In the genomic region with DNA sequence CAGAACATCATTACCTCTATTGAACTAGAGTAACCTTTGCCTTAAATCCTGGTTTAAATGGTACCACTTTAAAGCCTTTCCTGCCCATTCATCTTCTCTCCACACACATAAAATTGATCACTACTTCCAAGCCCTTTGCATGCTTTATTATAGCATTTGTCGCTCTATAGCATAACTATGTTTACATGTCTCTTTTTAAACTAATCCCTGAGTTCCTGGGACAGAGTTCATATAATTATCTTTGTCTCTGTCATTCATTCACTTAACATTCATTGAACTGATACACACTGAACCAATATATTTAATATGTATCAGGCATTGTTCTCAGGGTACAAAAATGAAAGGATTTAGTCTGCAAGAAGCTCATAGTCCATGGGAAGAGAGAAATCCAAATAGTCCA, we compare ENCODE assay signal across 19 cellular contexts.
"Had no signal": no experiment of that assay in that cellular context is flagged by ENCODE, and none has a peak within 500 bp of the region (broad histone marks: within the 10 kb centered on the region; RNA-seq: fewer than 3 reads in every experiment).

No MANE protein-coding gene starts in this region.

- H3K27ac Mint-ChIP-seq: activated CD8-positive, alpha-beta T cell treated with anti-CD3 and anti-CD28 coated beads for 36 hours; activated naive CD4-positive, alpha-beta T cell treated with anti-CD3 and anti-CD28 coated beads for 36 hours; effector memory CD8-positive, alpha-beta T cell; stimulated activated effector memory CD8-positive, alpha-beta T cell treated with anti-CD3 and anti-CD28 coated beads, Interleukin-12 subunit alpha, Interleukin-12 subunit beta, amount 100 ng/mL, for 72 hours; T-helper 2 cell treated with Interferon-gamma antibody and Interleukin-4, amounts not matched to agents 5 μg/mL and 100 μg/mL, for 36 hours had no signal

- DNase-seq: activated CD4-positive, alpha-beta T cell treated with anti-CD3 and anti-CD28 coated beads for 4 hours; activated CD8-positive, alpha-beta T cell treated with anti-CD3 and anti-CD28 coated beads for 36 hours; activated naive CD4-positive, alpha-beta T cell treated with anti-CD3 and anti-CD28 coated beads for 36 hours; activated T-cell treated with anti-CD3 and anti-CD28 coated beads, Interleukin-2, amount 50 U/mL, for 1 hour; effector memory CD8-positive, alpha-beta T cell; islet precursor cell; naive B cell; right cardiac atrium; stimulated activated CD4-positive, alpha-beta T cell treated with anti-CD3 and anti-CD28 coated beads, Interleukin-4, amount 100 ng/mL, for 1 hour; stomach; testis; upper lobe of left lung had no signal

- H3K36me3 ChIP-seq: neural progenitor cell, prostate gland, stomach, upper lobe of left lung had no signal

- H3K4me3 Mint-ChIP-seq: activated CD8-positive, alpha-beta T cell treated with anti-CD3 and anti-CD28 coated beads for 36 hours; activated naive CD4-positive, alpha-beta T cell treated with anti-CD3 and anti-CD28 coated beads for 36 hours; effector memory CD8-positive, alpha-beta T cell; naive B cell; neural progenitor cell; stimulated activated effector memory CD8-positive, alpha-beta T cell treated with anti-CD3 and anti-CD28 coated beads, Interleukin-12 subunit alpha, Interleukin-12 subunit beta, amount 100 ng/mL, for 72 hours; T-helper 2 cell treated with Interferon-gamma antibody and Interleukin-4, amounts not matched to agents 5 μg/mL and 100 μg/mL, for 36 hours; WTC11 had no signal

- H3K27me3 ChIP-seq: neural progenitor cell, stomach, testis, upper lobe of left lung had no signal

- H3K27ac ChIP-seq: neural progenitor cell, testis, upper lobe of left lung had no signal

- H3K36me3 Mint-ChIP-seq: stimulated activated effector memory CD8-positive, alpha-beta T cell treated with anti-CD3 and anti-CD28 coated beads, Interleukin-12 subunit alpha, Interleukin-12 subunit beta, amount 100 ng/mL, for 72 hours had no signal

- H3K4me1 ChIP-seq: neural progenitor cell, prostate gland had no signal

- ATAC-seq: activated CD8-positive, alpha-beta T cell treated with anti-CD3 and anti-CD28 coated beads for 36 hours; effector memory CD8-positive, alpha-beta T cell; stimulated activated effector memory CD8-positive, alpha-beta T cell treated with anti-CD3 and anti-CD28 coated beads, Interleukin-12 subunit alpha, Interleukin-12 subunit beta, amount 100 ng/mL, for 72 hours; WTC11 had no signal

- H3K27me3 Mint-ChIP-seq: activated CD8-positive, alpha-beta T cell treated with anti-CD3 and anti-CD28 coated beads for 36 hours; effector memory CD8-positive, alpha-beta T cell; naive B cell had no signal

- H2AFZ ChIP-seq: neural progenitor cell had no signal

- H3K9me3 ChIP-seq: prostate gland, stomach, testis, upper lobe of left lung had no signal

- FAIRE-seq: TTC549 had no signal

- H3K4me2 ChIP-seq: neural progenitor cell had no signal

- H3K4me1 Mint-ChIP-seq: naive B cell; neural progenitor cell; stimulated activated effector memory CD8-positive, alpha-beta T cell treated with anti-CD3 and anti-CD28 coated beads, Interleukin-12 subunit alpha, Interleukin-12 subunit beta, amount 100 ng/mL, for 72 hours; WTC11 had no signal

- H3K4me3 ChIP-seq: neural progenitor cell, prostate gland, skin epidermis, stomach, testis, upper lobe of left lung had no signal

- H3K9me3 Mint-ChIP-seq: activated CD8-positive, alpha-beta T cell treated with anti-CD3 and anti-CD28 coated beads for 36 hours; activated naive CD4-positive, alpha-beta T cell treated with anti-CD3 and anti-CD28 coated beads for 36 hours; effector memory CD8-positive, alpha-beta T cell; naive B cell; neural progenitor cell; stimulated activated effector memory CD8-positive, alpha-beta T cell treated with anti-CD3 and anti-CD28 coated beads, Interleukin-12 subunit alpha, Interleukin-12 subunit beta, amount 100 ng/mL, for 72 hours; T-helper 2 cell treated with Interferon-gamma antibody and Interleukin-4, amounts not matched to agents 5 μg/mL and 100 μg/mL, for 36 hours; WTC11 had no signal

- H3K9ac ChIP-seq: neural progenitor cell had no signal
